Comparison of ENCODE assay signal across 9 cellular contexts in genomic region chr6:81753709-81754678, GRCh38. TPM values are rescaled to one million over a fixed set of nuclear protein-coding genes. Genes with fewer than 3 reads are reported as not detected.
DNase-seq lines count a peak whose midpoint lies in the region; ATAC-seq, FAIRE-seq and TF ChIP-seq lines count a peak whose summit lies in the region.
"Had no signal": no experiment of that assay in that cellular context is flagged by ENCODE, and none has a peak within 500 bp of the region (broad histone marks: within the 10 kb centered on the region; RNA-seq: fewer than 3 reads in every experiment).

No MANE protein-coding gene starts in this region.

- no peaks in the 10 kb centered on the region for H3K27me3 ChIP-seq in astrocyte (ENCODE audit: insufficient read depth, low read length)

- H3K27me3 Mint-ChIP-seq in astrocyte (ENCODE audit: low read depth, unreplicated experiment) = no peaks in the 10 kb centered on the region

- H3K9me3 Mint-ChIP-seq in astrocyte (ENCODE audit: unreplicated experiment) = no peaks in the 10 kb centered on the region

- peak; percentile 79 for ATAC-seq in sciatic nerve

- peak overlapping the region; percentile 92 for H3K9ac ChIP-seq in astrocyte (ENCODE audit: low read length)

- H3K79me2 ChIP-seq in astrocyte (ENCODE audit: insufficient read depth, low read length) = peaks cover 30% of the 10 kb centered on the region

- peak overlapping the region; percentile 97 for H3K4me3 Mint-ChIP-seq in astrocyte (ENCODE audit: unreplicated experiment)

- intact Hi-C loops in sciatic nerve (cut with DNase I) = no loop called here

- H4K20me1 ChIP-seq in astrocyte (ENCODE audit: insufficient read depth, low read length) = peaks cover 26% of the 10 kb centered on the region

- peak; percentile 75 for TF ChIP-seq CTCF in LNCaP clone FGC (IDR thresholded peaks at IDR 0.05; ENCODE audit: control insufficient read depth, extremely low read depth, insufficient read depth)
- peak; percentile 35 for TF ChIP-seq CTCF in astrocyte (IDR thresholded peaks at IDR 0.05; ENCODE audit: insufficient read depth, low read depth, low read length)

- no peak for FAIRE-seq in astrocyte (lab: Jason Lieb, UNC)
- FAIRE-seq: islet of Langerhans had no signal

- H3K36me3 ChIP-seq in astrocyte (ENCODE audit: insufficient read depth, low read length) = no peaks in the 10 kb centered on the region

- H3K36me3 Mint-ChIP-seq in astrocyte (ENCODE audit: low read depth, unreplicated experiment) = peaks cover 16% of the 10 kb centered on the region

- DNase-seq in EL (peak; percentile 72), H4 (ENCODE audit: low spot score) (peak; percentile 34), LNCaP clone FGC (ENCODE audit: low read depth) (no peak), T1000 (lab: John Stamatoyannopoulos, UW) (peak; percentile 46), astrocyte (ENCODE audit: low read depth) (no peak), hypothalamus (lab: John Stamatoyannopoulos, UW) (peak; percentile 15 to 86 (median 71)), sciatic nerve (ENCODE audit: low spot score) (peak; percentile 93), AML-193 (lab: John Stamatoyannopoulos, UW) (no peak)

- H3K9me3 ChIP-seq in astrocyte (ENCODE audit: insufficient read depth, low read depth, low read length) = no peaks in the 10 kb centered on the region

- peak overlapping the region; percentile 98 for H3K4me2 ChIP-seq in astrocyte (ENCODE audit: low read length)

- H3K27ac Mint-ChIP-seq in astrocyte (ENCODE audit: unreplicated experiment) = peak overlapping the region; percentile 96

- H3K27ac ChIP-seq in astrocyte (ENCODE audit: low read depth, low read length) = peak overlapping the region; percentile 96

- H3K4me1 Mint-ChIP-seq in astrocyte (ENCODE audit: low read depth, unreplicated experiment) = peaks cover 12% of the 10 kb centered on the region

- peaks cover 15% of the 10 kb centered on the region for H3K4me1 ChIP-seq in astrocyte (ENCODE audit: insufficient read depth, low read length)

- peak overlapping the region; percentile 81 for H2AFZ ChIP-seq in astrocyte (ENCODE audit: low read depth, low read length)

- H3K4me3 ChIP-seq in LNCaP clone FGC (ENCODE audit: low read depth, low read length) = peak overlapping the region; percentile 52
- peak overlapping the region; percentile 89 for H3K4me3 ChIP-seq in astrocyte (ENCODE audit: insufficient read depth, low read depth, low read length)

RNA-seq across cellular contexts. Expression of gene TENT5A, which starts 1.5 kb away (rescaled TPM):
- total RNA-seq in H4 (2014; rRNA removed; shearing (Covaris generic)) = 16.4 and 19.3 TPM in 2 replicates
- 17.8 and 19.7 TPM in 2 replicates for total RNA-seq in astrocyte
- total RNA-seq in sciatic nerve = 24.2 TPM

Comparison
In these comparisons a context has a peak if more than half of its experiments do, and no peak if none do; other contexts are left out.
1. DNase-seq: peak in EL (single experiment), H4 (single experiment), T1000 (single experiment), hypothalamus (51 of 51) and sciatic nerve (single experiment); none in LNCaP clone FGC (single experiment), astrocyte (single experiment) and AML-193 (0 of 2).